Comparison of ENCODE assay signal across 2 cellular contexts in genomic region chr1:211328084-211328694, GRCh38.
TF ChIP-seq lines count a peak whose summit lies in the region.

No MANE protein-coding gene starts in this region.

TF ChIP-seq in HCT116, 20 proteins besides CTCF, POLR2A, EP300 and RAD21:
- TF ChIP-seq POLR2AphosphoS5 (IDR thresholded peaks at IDR 0.05; ENCODE audit: low read depth, low read length) (no peak), FOSL1 (IDR thresholded peaks at IDR 0.05; ENCODE audit: low read depth) (no peak), YY1 (IDR thresholded peaks at IDR 0.05; ENCODE audit: extremely low read depth, insufficient replicate concordance, low read depth, low read length) (no peak), ZBTB33 (IDR thresholded peaks at IDR 0.05; ENCODE audit: extremely low read depth, insufficient replicate concordance, low read length) (no peak), EZH2phosphoT487 (IDR thresholded peaks at IDR 0.05; ENCODE audit: borderline replicate concordance) (no peak), CBX3 (IDR thresholded peaks at IDR 0.05; ENCODE audit: low read depth) (no peak), TCF7L2 (IDR thresholded peaks at IDR 0.05; ENCODE audit: borderline replicate concordance, extremely low read depth, insufficient read depth, insufficient read length) (no peak), CEBPB (IDR thresholded peaks at IDR 0.05; ENCODE audit: low read depth) (no peak), EGR1 (IDR thresholded peaks at IDR 0.05; ENCODE audit: low read depth) (no peak), ZFX (IDR thresholded peaks at IDR 0.05) (no peak), ZNF274 (IDR thresholded peaks at IDR 0.05; ENCODE audit: low read depth, low read length) (no peak), SRF (IDR thresholded peaks at IDR 0.05; ENCODE audit: low read depth) (no peak), SP1 (IDR thresholded peaks at IDR 0.05; ENCODE audit: low read depth) (no peak), EZH2 (IDR thresholded peaks at IDR 0.05) (no peak), MAX (IDR thresholded peaks at IDR 0.05) (no peak), JUND (IDR thresholded peaks at IDR 0.05) (no peak)
- TF ChIP-seq, protein P1, sequence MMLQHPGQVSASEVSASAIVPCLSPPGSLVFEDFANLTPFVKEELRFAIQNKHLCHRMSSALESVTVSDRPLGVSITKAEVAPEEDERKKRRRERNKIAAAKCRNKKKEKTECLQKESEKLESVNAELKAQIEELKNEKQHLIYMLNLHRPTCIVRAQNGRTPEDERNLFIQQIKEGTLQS (IDR thresholded peaks at IDR 0.05): no peak

TF ChIP-seq in HepG2, 621 proteins besides CTCF, POLR2A, EP300 and RAD21:
- TF ChIP-seq NCOA1 (CRISPR knock-in tag; IDR thresholded peaks at IDR 0.05): no peak
- TF ChIP-seq ZNF776 (CRISPR knock-in tag; IDR thresholded peaks at IDR 0.05): no peak
- TF ChIP-seq ETV5 (CRISPR knock-in tag; IDR thresholded peaks at IDR 0.05; ENCODE audit: borderline replicate concordance): no peak
- TF ChIP-seq FOXP1 (IDR thresholded peaks at IDR 0.05): no peak
- no peak for TF ChIP-seq FOXP1 (CRISPR knock-in tag; IDR thresholded peaks at IDR 0.05)
- TF ChIP-seq, protein P2, sequence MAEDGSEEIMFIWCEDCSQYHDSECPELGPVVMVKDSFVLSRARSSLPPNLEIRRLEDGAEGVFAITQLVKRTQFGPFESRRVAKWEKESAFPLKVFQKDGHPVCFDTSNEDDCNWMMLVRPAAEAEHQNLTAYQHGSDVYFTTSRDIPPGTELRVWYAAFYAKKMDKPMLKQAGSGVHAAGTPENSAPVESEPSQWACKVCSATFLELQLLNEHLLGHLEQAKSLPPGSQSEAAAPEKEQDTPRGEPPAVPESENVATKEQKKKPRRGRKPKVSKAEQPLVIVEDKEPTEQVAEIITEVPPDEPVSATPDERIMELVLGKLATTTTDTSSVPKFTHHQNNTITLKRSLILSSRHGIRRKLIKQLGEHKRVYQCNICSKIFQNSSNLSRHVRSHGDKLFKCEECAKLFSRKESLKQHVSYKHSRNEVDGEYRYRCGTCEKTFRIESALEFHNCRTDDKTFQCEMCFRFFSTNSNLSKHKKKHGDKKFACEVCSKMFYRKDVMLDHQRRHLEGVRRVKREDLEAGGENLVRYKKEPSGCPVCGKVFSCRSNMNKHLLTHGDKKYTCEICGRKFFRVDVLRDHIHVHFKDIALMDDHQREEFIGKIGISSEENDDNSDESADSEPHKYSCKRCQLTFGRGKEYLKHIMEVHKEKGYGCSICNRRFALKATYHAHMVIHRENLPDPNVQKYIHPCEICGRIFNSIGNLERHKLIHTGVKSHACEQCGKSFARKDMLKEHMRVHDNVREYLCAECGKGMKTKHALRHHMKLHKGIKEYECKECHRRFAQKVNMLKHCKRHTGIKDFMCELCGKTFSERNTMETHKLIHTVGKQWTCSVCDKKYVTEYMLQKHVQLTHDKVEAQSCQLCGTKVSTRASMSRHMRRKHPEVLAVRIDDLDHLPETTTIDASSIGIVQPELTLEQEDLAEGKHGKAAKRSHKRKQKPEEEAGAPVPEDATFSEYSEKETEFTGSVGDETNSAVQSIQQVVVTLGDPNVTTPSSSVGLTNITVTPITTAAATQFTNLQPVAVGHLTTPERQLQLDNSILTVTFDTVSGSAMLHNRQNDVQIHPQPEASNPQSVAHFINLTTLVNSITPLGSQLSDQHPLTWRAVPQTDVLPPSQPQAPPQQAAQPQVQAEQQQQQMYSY (CRISPR knock-in tag; IDR thresholded peaks at IDR 0.05): no peak
